In the genomic region with DNA sequence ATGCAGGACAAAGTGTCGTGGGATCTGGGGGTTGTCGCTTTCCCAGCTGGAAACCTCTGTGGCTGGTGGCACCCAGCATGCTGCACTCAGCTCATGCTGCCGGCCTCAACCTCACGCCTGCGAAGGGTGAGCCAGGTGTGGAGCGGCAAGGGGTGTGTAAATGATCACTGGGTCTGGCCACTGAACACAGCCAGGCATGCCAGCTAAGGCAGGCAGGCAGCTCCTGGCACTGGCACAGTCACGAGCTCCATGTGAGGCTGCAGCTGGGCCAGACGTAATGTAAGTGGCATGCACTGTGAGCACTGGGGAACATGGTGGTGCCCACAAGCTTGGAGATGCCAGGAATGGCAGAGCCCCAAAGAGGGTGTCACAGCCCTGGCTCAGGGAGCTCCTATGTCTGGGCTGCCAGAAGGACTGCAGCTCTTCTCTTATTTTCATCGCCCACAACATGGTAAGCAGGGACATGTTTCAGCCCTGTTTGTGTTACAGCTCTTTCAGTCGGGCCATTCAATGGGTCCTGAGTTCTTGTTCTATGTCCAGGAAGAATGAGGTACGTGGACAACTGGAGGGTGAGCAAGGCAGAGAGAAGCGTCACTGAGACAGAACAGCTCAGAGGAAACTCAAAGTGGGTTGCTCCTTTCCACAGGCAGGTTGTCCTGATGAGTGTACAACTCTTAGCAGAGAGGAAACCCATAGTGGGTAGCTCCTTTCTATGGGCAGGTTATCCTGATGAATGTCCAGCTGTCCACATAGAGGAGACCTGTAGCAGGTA, we compare ENCODE assay signal across 17 cellular contexts.
"Had no signal": no experiment of that assay in that cellular context is flagged by ENCODE, and none has a peak within 500 bp of the region (broad histone marks: within the 10 kb centered on the region; RNA-seq: fewer than 3 reads in every experiment).

No MANE protein-coding gene starts in this region.

- ATAC-seq: activated CD8-positive, alpha-beta memory T cell treated with anti-CD3 and anti-CD28 coated beads, Interleukin-2, amount 10 ng/mL, durations not matched to agents 7 days and 5 days had no signal

- H3K4me3 ChIP-seq: cardiac muscle cell, colonic mucosa, esophagus muscularis mucosa, lower lobe of right lung, SK-N-MC, skin epidermis had no signal

- H3K9me3 Mint-ChIP-seq: neural crest cell had no signal

- H3K4me1 Mint-ChIP-seq: activated CD8-positive, alpha-beta memory T cell treated with anti-CD3 and anti-CD28 coated beads, Interleukin-2, amount 10 ng/mL, durations not matched to agents 7 days and 5 days; activated naive CD4-positive, alpha-beta T cell treated with anti-CD3 and anti-CD28 coated beads, Interleukin-2, amount 10 ng/mL, durations not matched to agents 7 days and 5 days; neural crest cell had no signal

- H3K9me3 ChIP-seq: colonic mucosa, esophagus muscularis mucosa, lower lobe of right lung had no signal

- H3K27me3 Mint-ChIP-seq: activated CD4-positive, alpha-beta memory T cell treated with anti-CD3 and anti-CD28 coated beads for 36 hours; activated CD8-positive, alpha-beta memory T cell treated with anti-CD3 and anti-CD28 coated beads, Interleukin-2, amount 10 ng/mL, durations not matched to agents 7 days and 5 days; activated naive CD4-positive, alpha-beta T cell treated with anti-CD3 and anti-CD28 coated beads, Interleukin-2, amount 10 ng/mL, durations not matched to agents 7 days and 5 days; activated T-cell treated with anti-CD3 and anti-CD28 coated beads, Interleukin-2, amount 50 U/mL, for 24 hours had no signal

- H3K4me3 Mint-ChIP-seq: activated CD4-positive, alpha-beta memory T cell treated with anti-CD3 and anti-CD28 coated beads for 36 hours; activated CD8-positive, alpha-beta memory T cell treated with anti-CD3 and anti-CD28 coated beads, Interleukin-2, amount 10 ng/mL, durations not matched to agents 7 days and 5 days; activated naive CD4-positive, alpha-beta T cell treated with anti-CD3 and anti-CD28 coated beads, Interleukin-2, amount 10 ng/mL, durations not matched to agents 7 days and 5 days; activated T-cell treated with anti-CD3 and anti-CD28 coated beads, Interleukin-2, amount 50 U/mL, for 24 hours; neural crest cell had no signal

- H3K36me3 ChIP-seq: cardiac muscle cell, colonic mucosa, esophagus muscularis mucosa, lower lobe of right lung had no signal

- H3K27ac Mint-ChIP-seq: activated CD4-positive, alpha-beta memory T cell treated with anti-CD3 and anti-CD28 coated beads for 36 hours; activated CD8-positive, alpha-beta memory T cell treated with anti-CD3 and anti-CD28 coated beads, Interleukin-2, amount 10 ng/mL, durations not matched to agents 7 days and 5 days; activated naive CD4-positive, alpha-beta T cell treated with anti-CD3 and anti-CD28 coated beads, Interleukin-2, amount 10 ng/mL, durations not matched to agents 7 days and 5 days; activated T-cell treated with anti-CD3 and anti-CD28 coated beads, Interleukin-2, amount 50 U/mL, for 24 hours had no signal

- DNase-seq: activated CD4-positive, alpha-beta memory T cell treated with anti-CD3 and anti-CD28 coated beads for 36 hours; activated CD4-positive, CD25-positive, alpha-beta regulatory T cell treated with anti-CD3 and anti-CD28 coated beads, Interleukin-2, amount 50 U/mL, for 72 hours; activated CD8-positive, alpha-beta memory T cell treated with anti-CD3 and anti-CD28 coated beads, Interleukin-2, amount 10 ng/mL, durations not matched to agents 7 days and 5 days; activated naive CD4-positive, alpha-beta T cell treated with anti-CD3 and anti-CD28 coated beads, Interleukin-2, amount 10 ng/mL, durations not matched to agents 7 days and 5 days; activated T-cell treated with anti-CD3 and anti-CD28 coated beads, Interleukin-2, amount 50 U/mL, for 24 hours; colonic mucosa; lower lobe of right lung; stimulated activated CD4-positive, alpha-beta T cell treated with anti-CD3 and anti-CD28 coated beads, Interleukin-15, amount 100 ng/mL, for 24 hours; stimulated activated CD4-positive, alpha-beta T cell treated with anti-CD3 and anti-CD28 coated beads, Interleukin-4, amount 100 ng/mL, for 1 hour; stimulated activated naive CD8-positive, alpha-beta T cell treated with anti-CD3 and anti-CD28 coated beads, Interleukin-15, Interleukin-2, amounts not matched to agents 100 U/mL and 50 U/mL, for 24 hours; T-helper 1 cell; T1000 had no signal

- H3K27me3 ChIP-seq: cardiac muscle cell, colonic mucosa, esophagus muscularis mucosa had no signal

- H3K4me1 ChIP-seq: colonic mucosa, esophagus muscularis mucosa, lower lobe of right lung had no signal

- H3K36me3 Mint-ChIP-seq: activated CD4-positive, alpha-beta memory T cell treated with anti-CD3 and anti-CD28 coated beads for 36 hours; activated CD8-positive, alpha-beta memory T cell treated with anti-CD3 and anti-CD28 coated beads, Interleukin-2, amount 10 ng/mL, durations not matched to agents 7 days and 5 days; activated naive CD4-positive, alpha-beta T cell treated with anti-CD3 and anti-CD28 coated beads, Interleukin-2, amount 10 ng/mL, durations not matched to agents 7 days and 5 days had no signal

- H3K27ac ChIP-seq: cardiac muscle cell, colonic mucosa, esophagus muscularis mucosa, lower lobe of right lung, SK-N-MC, skin epidermis had no signal
